Comparison of ENCODE assay signal across 16 cellular contexts in genomic region chr17:50113624-50114320, GRCh38. TPM values are rescaled to one million over a fixed set of nuclear protein-coding genes. Genes with fewer than 3 reads are reported as not detected.
DNase-seq lines count a peak whose midpoint lies in the region; ATAC-seq and TF ChIP-seq lines count a peak whose summit lies in the region.
"Had no signal": no experiment of that assay in that cellular context is flagged by ENCODE, and none has a peak within 500 bp of the region (broad histone marks: within the 10 kb centered on the region; RNA-seq: fewer than 3 reads in every experiment).

No MANE protein-coding gene starts in this region.

- peaks cover 0 to 15% of the 10 kb centered on the region in 2 donors for H3K36me3 ChIP-seq in gastrocnemius medialis

- ATAC-seq in right cardiac atrium: no peak
- ATAC-seq in gastrocnemius medialis: no peak
- ATAC-seq in GM19351 (IDR thresholded peaks at IDR 0.05; ENCODE audit: unreplicated experiment): no peak

- TF ChIP-seq CTCF in coronary artery (IDR thresholded peaks at IDR 0.05) (no peak), gastrocnemius medialis (IDR thresholded peaks at IDR 0.05 in 4 of 5, conservative IDR thresholded peaks at IDR 0.05 in 1 of 5) (no peak)

- peak; percentile 55 for DNase-seq in DMS 273 (lab: John Stamatoyannopoulos, UW; ENCODE audit: unreplicated experiment)
- no peak for DNase-seq in DMS 273 treated with DMSO at 0.1 percent for 48 hours (lab: John Stamatoyannopoulos, UW)
- no peak for DNase-seq in coronary artery (ENCODE audit: low spot score)
- DNase-seq in right cardiac atrium: no peak
- DNase-seq in gastrocnemius medialis: no peak
- DNase-seq in mesenteric fat pad (ENCODE audit: low spot score): no peak
- no peak for DNase-seq in hepatic stellate cell (ENCODE audit: low spot score)
- DNase-seq: DMS153, H9, NCI-H1417 treated with DMSO at 0.1 percent for 48 hours, NCI-H2081, NCI-H510A treated with DMSO at 0.1 percent for 48 hours, Peyer's patch had no signal

- H3K27me3 ChIP-seq in right cardiac atrium (ENCODE audit: control insufficient read depth, insufficient read depth): no peaks in the 10 kb centered on the region
- H3K27me3 ChIP-seq in gastrocnemius medialis: no peaks in the 10 kb centered on the region
- H3K27me3 ChIP-seq: Peyer's patch had no signal

- peak overlapping the region; percentile 99 for H3K27ac ChIP-seq in coronary artery
- H3K27ac ChIP-seq in right cardiac atrium (ENCODE audit: low read length): peak overlapping the region; percentile 96
- peak overlapping the region; percentile 98 to 100 (median 98) for H3K27ac ChIP-seq in gastrocnemius medialis
- H3K27ac ChIP-seq: 22Rv1; BLaER1 treated with 17β-estradiol and CSF1 and Interleukin-3, amounts not matched to agents 10 nM and 100 nM had no signal

- 80% methylated on average over 7 of the region's 7 CpGs for WGBS in right cardiac atrium

- intact Hi-C loops in right cardiac atrium (cut with DNase I): loop anchor here in 2 of 4 donors (10.0 kb wide), 1 partner anchor 51 kb away; the partner anchor contains the start of gene SGCA (in 2 of the 2)
- intact Hi-C loops in gastrocnemius medialis (cut with DNase I; ENCODE audit: low total_unique reads): loop anchor here (2.0 to 5.0 kb wide), 2 partner anchors 19 to 34 kb away; no protein-coding TSS in a partner anchor

- H3K4me1 ChIP-seq in right cardiac atrium (ENCODE audit: control insufficient read depth, insufficient read depth, low read length) (peaks cover 13% of the 10 kb centered on the region), gastrocnemius medialis (peaks cover 30 to 53% of the 10 kb centered on the region in 2 donors)

- H3K4me3 ChIP-seq in coronary artery (no peak overlapping the region), right cardiac atrium (ENCODE audit: low read length) (no peak overlapping the region), gastrocnemius medialis (no peak overlapping the region)
- H3K4me3 ChIP-seq: BLaER1 treated with 17β-estradiol and CSF1 and Interleukin-3, amounts not matched to agents 10 nM and 100 nM; Peyer's patch had no signal

- TF ChIP-seq POLR2A in gastrocnemius medialis (IDR thresholded peaks at IDR 0.05): no peak

- in situ Hi-C loops in gastrocnemius medialis (cut with MboI; ENCODE audit: low sequenced_read_pairs in 4 of 4): no loop called here

- H3K9me3 ChIP-seq in right cardiac atrium (ENCODE audit: control insufficient read depth, low read length): no peaks in the 10 kb centered on the region
- no peaks in the 10 kb centered on the region for H3K9me3 ChIP-seq in gastrocnemius medialis
- H3K9me3 ChIP-seq: BLaER1 treated with 17β-estradiol and CSF1 and Interleukin-3, amounts not matched to agents 10 nM and 100 nM; Peyer's patch had no signal

RNA-seq across cellular contexts. Expression of gene SAMD14, which starts 16.2 kb away (rescaled TPM):
- total RNA-seq in right cardiac atrium (1 to 10 TPM; 2.4 to 4.0 (median 3.5) TPM), gastrocnemius medialis (1 to 10 TPM in 1 of 4 donors, under 1 TPM in 2, not detected in 1; 0.04 to 3.8 (median 0.31) TPM), mesenteric fat pad (1.4 TPM)
- 3.3 TPM for polyA plus RNA-seq in right cardiac atrium

RNA-seq across cellular contexts. Expression of gene PDK2, which starts 18.6 kb away (rescaled TPM):
- total RNA-seq in right cardiac atrium (100 to 1,000 TPM; 167 to 219 (median 182) TPM), gastrocnemius medialis (100 to 1,000 TPM; 111 to 335 (median 124) TPM), mesenteric fat pad (41.9 TPM)
- polyA plus RNA-seq in right cardiac atrium: 149 TPM

RNA-seq across cellular contexts. Expression of gene PPP1R9B, which starts 36.7 kb away (rescaled TPM):
- 10 to 100 TPM; 33.2 to 40.7 (median 36.1) TPM for total RNA-seq in right cardiac atrium
- polyA plus RNA-seq in right cardiac atrium: 26.5 TPM
- total RNA-seq in gastrocnemius medialis: 10 to 100 TPM in 2 of 4 donors, 1 to 10 TPM in 2; 4.7 to 18.8 (median 11.0) TPM
- 56.5 TPM for total RNA-seq in mesenteric fat pad

RNA-seq across cellular contexts. Expression of gene SGCA, which starts 52.0 kb away (rescaled TPM):
- 100 to 1,000 TPM; 127 to 150 (median 133) TPM for total RNA-seq in right cardiac atrium
- 156 TPM for polyA plus RNA-seq in right cardiac atrium
- total RNA-seq in gastrocnemius medialis: 100 to 1,000 TPM; 227 to 385 (median 292) TPM
- 0.32 TPM for total RNA-seq in mesenteric fat pad

RNA-seq across cellular contexts. Expression of gene ITGA3, which starts 57.9 kb away (rescaled TPM):
- total RNA-seq in right cardiac atrium (10 to 100 TPM; 22.9 to 32.9 (median 28.4) TPM), gastrocnemius medialis (10 to 100 TPM in 3 of 4 donors, 1 to 10 TPM in 1; 5.1 to 25.9 (median 18.4) TPM), mesenteric fat pad (14.4 TPM)
- polyA plus RNA-seq in right cardiac atrium: 21.5 TPM
